In the genomic region with DNA sequence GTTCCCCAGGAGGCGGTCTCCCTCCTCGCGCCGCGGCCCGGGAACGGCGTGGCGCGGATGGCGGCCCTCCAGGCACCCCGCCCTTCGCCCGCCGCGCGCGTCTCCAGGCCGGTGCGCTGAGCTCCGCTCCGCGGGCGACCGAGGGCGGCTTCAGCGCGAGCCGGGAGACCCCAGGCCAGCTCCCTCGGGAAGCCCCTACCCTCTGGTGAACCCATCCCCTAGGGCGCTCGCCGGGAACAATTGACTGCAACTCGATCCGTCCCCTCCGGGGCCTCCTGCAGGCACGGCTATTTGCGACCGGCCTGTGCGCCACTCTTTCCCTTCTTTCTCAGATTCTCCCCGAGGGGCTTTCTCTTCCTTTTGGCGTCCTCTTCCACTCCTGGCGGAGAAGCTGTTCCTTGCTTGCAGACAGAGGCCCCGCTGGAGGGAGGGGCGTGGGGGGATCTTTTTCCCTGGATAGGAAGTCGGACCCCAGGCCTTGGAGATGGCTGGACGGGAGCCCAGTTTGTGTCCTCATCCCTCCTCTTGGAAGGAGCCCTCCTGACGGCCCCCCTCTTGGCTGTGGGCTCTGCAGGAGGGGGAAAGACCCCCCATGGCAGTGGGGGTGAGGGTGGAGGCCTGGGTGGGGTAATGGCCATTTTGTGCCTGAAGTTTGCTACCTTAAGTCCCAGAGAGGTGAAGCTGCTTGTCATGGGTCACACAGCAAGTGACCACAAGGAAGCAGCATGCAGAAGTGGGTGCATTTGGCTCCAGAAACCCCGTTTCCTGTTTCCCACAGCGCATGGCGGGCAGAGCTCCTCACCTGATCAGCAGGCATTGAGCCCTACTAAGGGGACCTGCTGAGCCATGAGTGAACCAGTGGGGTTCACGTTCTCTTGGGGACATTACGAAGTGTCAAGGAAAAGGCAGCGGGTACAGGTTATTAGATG, we compare ENCODE assay signal across 8 cellular contexts. TPM values are rescaled to one million over a fixed set of nuclear protein-coding genes. Genes with fewer than 3 reads are reported as not detected.
A peak's percentile ranks its signal among the peaks of the same experiment; 100 is the strongest.
DNase-seq lines count a peak whose midpoint lies in the region; ATAC-seq and TF ChIP-seq lines count a peak whose summit lies in the region.

No MANE protein-coding gene starts in this region.

- H3K27me3 ChIP-seq in cardiac muscle cell: no peaks in the 10 kb centered on the region
- no peaks in the 10 kb centered on the region for H3K27me3 ChIP-seq in OCI-LY3 (ENCODE audit: low read depth, low read length)
- H3K27me3 ChIP-seq in uterus: no peaks in the 10 kb centered on the region

- no peaks in the 10 kb centered on the region for H4K20me1 ChIP-seq in OCI-LY3 (ENCODE audit: insufficient read depth, low read length)

- H3K27me3 Mint-ChIP-seq in mesothelial cell of epicardium (ENCODE audit: low read depth): no peaks in the 10 kb centered on the region

- no peaks in the 10 kb centered on the region for H3K36me3 Mint-ChIP-seq in mesothelial cell of epicardium

- intact Hi-C loops in Right ventricle myocardium inferior (cut with DNase I) (loop anchor here (5.0 kb wide), 1 partner anchor 37 kb away; no protein-coding TSS in a partner anchor), uterus (cut with DNase I; ENCODE audit: low total_unique reads) (no loop called here)

- DNase-seq in cardiac muscle cell (ENCODE audit: low read depth in 1 of 2, low spot score in 1 of 2) (peak; percentile 46 to 70), Right ventricle myocardium inferior (ENCODE audit: missing footprints) (no peak), coronary artery (ENCODE audit: low spot score) (no peak), mesothelial cell of epicardium (ENCODE audit: low spot score in 2 of 2, unreplicated experiment in 2 of 2) (peak in 1 of 2 experiments; percentile 68), uterus (peak in 1 of 2 donors; percentile 48)

- H3K27ac Mint-ChIP-seq in mesothelial cell of epicardium: peak overlapping the region; percentile 96

- H3K4me1 Mint-ChIP-seq in mesothelial cell of epicardium: peaks cover 42% of the 10 kb centered on the region

- H3K4me2 ChIP-seq in OCI-LY3 (ENCODE audit: low read length): peak overlapping the region; percentile 59; the same call in 1 of the 2 replicates

- peaks cover 35% of the 10 kb centered on the region for H3K4me1 ChIP-seq in cardiac muscle cell (ENCODE audit: low read depth)
- peaks cover 24% of the 10 kb centered on the region for H3K4me1 ChIP-seq in OCI-LY3 (ENCODE audit: low read length)
- H3K4me1 ChIP-seq in uterus: peaks cover 0 to 15% of the 10 kb centered on the region in 2 donors

- no peaks in the 10 kb centered on the region for H3K79me2 ChIP-seq in OCI-LY3 (ENCODE audit: low read length)

- H2AFZ ChIP-seq in OCI-LY3 (ENCODE audit: low read depth, low read length): no peak overlapping the region; the same call in 1 of the 2 replicates

- H3K9ac ChIP-seq in OCI-LY3 (ENCODE audit: low read length): no peak overlapping the region

- H3K27ac ChIP-seq in cardiac muscle cell (peak overlapping the region; percentile 86), OCI-LY3 (ENCODE audit: low read length) (no peak overlapping the region), coronary artery (peak overlapping the region; percentile 77 to 86), uterus (peak overlapping the region; percentile 75 to 81)

- peak overlapping the region; percentile 98 for H3K4me3 Mint-ChIP-seq in mesothelial cell of epicardium

- peak overlapping the region; percentile 86 for H3K4me3 ChIP-seq in cardiac muscle cell
- H3K4me3 ChIP-seq in OCI-LY3 (ENCODE audit: low read length): no peak overlapping the region
- peak overlapping the region; percentile 81 for H3K4me3 ChIP-seq in coronary artery
- H3K4me3 ChIP-seq in uterus: peak overlapping the region; percentile 49 to 78

- no peaks in the 10 kb centered on the region for H3K36me3 ChIP-seq in cardiac muscle cell
- no peaks in the 10 kb centered on the region for H3K36me3 ChIP-seq in OCI-LY3 (replicated peaks; ENCODE audit: low read depth, low read length)
- no peaks in the 10 kb centered on the region for H3K36me3 ChIP-seq in uterus

- no peak for TF ChIP-seq POLR2A in uterus (IDR thresholded peaks at IDR 0.05)

- TF ChIP-seq CTCF in cardiac muscle cell (IDR thresholded peaks at IDR 0.05; ENCODE audit: low read depth, low read length) (no peak), OCI-LY3 (IDR thresholded peaks at IDR 0.05; ENCODE audit: low read depth, low read length) (no peak), coronary artery (IDR thresholded peaks at IDR 0.05) (no peak), mesothelial cell of epicardium (IDR thresholded peaks at IDR 0.05; ENCODE audit: unreplicated experiment) (no peak), uterus (IDR thresholded peaks at IDR 0.05) (no peak)

- H3K9me3 ChIP-seq in cardiac muscle cell (ENCODE audit: low read depth) (no peaks in the 10 kb centered on the region), OCI-LY3 (ENCODE audit: insufficient read depth, low read length) (no peaks in the 10 kb centered on the region), uterus (no peaks in the 10 kb centered on the region)

- no peak for ATAC-seq in Right ventricle myocardium inferior
- ATAC-seq in GM21529 (IDR thresholded peaks at IDR 0.05; ENCODE audit: unreplicated experiment): no peak
- ATAC-seq in HG02938 (IDR thresholded peaks at IDR 0.05; ENCODE audit: unreplicated experiment): no peak

- H3K9me3 Mint-ChIP-seq in mesothelial cell of epicardium: no peaks in the 10 kb centered on the region

RNA-seq across cellular contexts. Expression of a gene that starts 2.3 kb away (rescaled TPM):
- 340 and 364 TPM in 2 replicates for total RNA-seq in cardiac muscle cell
- polyA plus RNA-seq in cardiac muscle cell: 171 and 180 TPM in 2 replicates
- 12.9 TPM for total RNA-seq in Right ventricle myocardium inferior
- 242 to 247 TPM (median 245 TPM) in 3 replicates for total RNA-seq in mesothelial cell of epicardium
- 100 to 1,000 TPM in 1 of 4 donors, 10 to 100 TPM in 3; 27.1 to 175 (median 61.9) TPM for total RNA-seq in uterus

Comparison
In these comparisons a context has a peak if more than half of its experiments do, and no peak if none do; other contexts are left out.
1. DNase-seq: peak in cardiac muscle cell (2 of 2); none in Right ventricle myocardium inferior (single experiment) and coronary artery (single experiment).